8 cellular contexts compared by ENCODE assay signal in genomic region chr18:76450912-76451421, GRCh38. TPM values are rescaled to one million over a fixed set of nuclear protein-coding genes. Genes with fewer than 3 reads are reported as not detected.
A peak's percentile ranks its signal among the peaks of the same experiment; 100 is the strongest.
DNase-seq lines count a peak whose midpoint lies in the region; ATAC-seq, FAIRE-seq and TF ChIP-seq lines count a peak whose summit lies in the region.

No MANE protein-coding gene starts in this region.

- H3K9me3 ChIP-seq in SK-N-MC (ENCODE audit: low read depth, low read length): no peaks in the 10 kb centered on the region
- H3K9me3 ChIP-seq in H1 (ENCODE audit: insufficient read depth in 2 of 2, low read depth in 1 of 2, low read length in 1 of 2): no peaks in the 10 kb centered on the region

- H3K56ac ChIP-seq in H1 (replicated peaks; ENCODE audit: insufficient read length, low read depth, low read length): no peak overlapping the region

- H3K9ac ChIP-seq in SK-N-MC (ENCODE audit: insufficient read length): peak overlapping the region; percentile 81
- H3K9ac ChIP-seq in H1 (replicated peaks in 1 of 4; ENCODE audit: extremely low read depth in 1 of 4, low read depth in 3 of 4, low read length in 3 of 4): peak overlapping the region in 3 of 4 experiments; percentile 5 to 35 (median 28); a peak in 3 of 7 replicates

- TF ChIP-seq CTCF in Calu3 (IDR thresholded peaks at IDR 0.05; ENCODE audit: unreplicated experiment) (no peak), H1 (IDR thresholded peaks at IDR 0.05; ENCODE audit: control extremely low read depth in 1 of 3, insufficient read depth in 1 of 3, low read depth in 1 of 3, low read length in 3 of 3) (no peak)

- DNase-seq in Calu3 (peak; percentile 37), HCEC 1CT (peak; percentile 67), SK-N-MC (ENCODE audit: low read depth, low spot score) (peak; percentile 32), H1 (ENCODE audit: low read depth in 1 of 2, low spot score in 2 of 2) (peak in 1 of 2 experiments; percentile 52), lung microvascular endothelial cell (ENCODE audit: low read depth in 2 of 2) (peak; percentile 58 to 71), superior temporal gyrus (ENCODE audit: extremely low spot score) (peak; percentile 60), AML-193 (lab: John Stamatoyannopoulos, UW) (no peak)

- H2BK5ac ChIP-seq in H1 (ENCODE audit: low read depth, low read length): peak overlapping the region; percentile 71

- H3K4ac ChIP-seq in H1 (replicated peaks; ENCODE audit: insufficient read length, low read depth, low read length): peak overlapping the region; percentile 4

- no peak overlapping the region for H3K23ac ChIP-seq in H1 (ENCODE audit: insufficient read length)

- no peak for TF ChIP-seq RAD21 in H1 (IDR thresholded peaks at IDR 0.05 in 1 of 2, conservative IDR thresholded peaks at IDR 0.05 in 1 of 2; ENCODE audit: low read depth in 2 of 2, low read length in 2 of 2)

- H3K4me3 ChIP-seq in SK-N-MC (peak overlapping the region; percentile 83), H1 (ENCODE audit: extremely low read depth in 1 of 4, insufficient read depth in 2 of 4, low read depth in 3 of 4, low read length in 4 of 4) (peak overlapping the region; percentile 40 to 62 (median 54); a peak in 7 of 8 replicates)

- peaks cover 13% of the 10 kb centered on the region for H3K23me2 ChIP-seq in H1 (ENCODE audit: low read depth, low read length)

- 3% methylated on average over 25 of the region's 25 CpGs; no CpG with 5 or more reads in 1 of the 2 experiments for WGBS in H1 (ENCODE audit: extremely low coverage in 1 of 2, insufficient coverage in 1 of 2, insufficient read length in 1 of 2, insufficient replicate concordance in 2 of 2, low coverage in 1 of 2, low lambda C conversion rate in 2 of 2, missing lambda C conversion rate in 1 of 2), 2 experiments

- no TSS peak for BruUV-seq in Calu3 (replicated peaks; lab: Mats Ljungman, UMichigan)

- no peak for TF ChIP-seq EP300 in H1 (IDR thresholded peaks at IDR 0.05; ENCODE audit: borderline replicate concordance in 1 of 2, low read depth in 2 of 2, low read length in 2 of 2)

- H3K79me1 ChIP-seq in H1 (ENCODE audit: low read depth, low read length): peaks cover 3% of the 10 kb centered on the region

- H3K36me3 ChIP-seq in SK-N-MC (ENCODE audit: insufficient read depth, low read length) (no peaks in the 10 kb centered on the region), H1 (ENCODE audit: control insufficient read depth in 2 of 4, insufficient read depth in 4 of 4, low read length in 3 of 4) (no peaks in the 10 kb centered on the region)

- peaks cover 7 to 10% of the 10 kb centered on the region in 2 experiments for H4K20me1 ChIP-seq in H1 (replicated peaks in 1 of 2; ENCODE audit: control insufficient read depth in 1 of 2, insufficient read depth in 2 of 2, low read length in 2 of 2)

- peak overlapping the region; percentile 21; the same call in 1 of the 2 replicates for H2AFZ ChIP-seq in H1 (ENCODE audit: low read length)

- H2BK12ac ChIP-seq in H1 (ENCODE audit: low read depth, low read length): 0 out of 2 replicates have a peak overlapping the region, but pooled peaks have one; percentile 63

- H3K27me3 Mint-ChIP-seq in Calu3 (ENCODE audit: unreplicated experiment): no peaks in the 10 kb centered on the region

- peak overlapping the region; percentile 50 for H3K27ac Mint-ChIP-seq in Calu3 (ENCODE audit: unreplicated experiment)

- CTCF ChIA-PET in Calu3 (lab: Charles Lee): interaction anchor here (0.6 to 0.7 kb wide), 3 partner anchors 12 to 269 kb away, joined by 3 to 10 read pairs (median 4); no protein-coding TSS in a partner anchor
- CTCF ChIA-PET in H1 (lab: Charles Lee; ENCODE audit: partially characterized antibody): interaction anchor here (0.7 to 3.0 kb wide), 11 partner anchors 9 to 207 kb away, joined by 3 to 8 read pairs (median 5); no protein-coding TSS in a partner anchor

- H3K79me2 ChIP-seq in H1 (ENCODE audit: control insufficient read depth in 1 of 2, insufficient read depth in 2 of 2, low read length in 2 of 2): peaks cover 0 to 32% of the 10 kb centered on the region in 2 experiments; a peak in 1 of 4 replicates

- no peak overlapping the region for H2BK120ac ChIP-seq in H1 (replicated peaks; ENCODE audit: low read depth, low read length)

- no peaks in the 10 kb centered on the region for H3K9me3 Mint-ChIP-seq in Calu3 (ENCODE audit: low read depth, unreplicated experiment)

- H3K4me1 Mint-ChIP-seq in Calu3 (ENCODE audit: low read depth, unreplicated experiment): peaks cover 78% of the 10 kb centered on the region

- H3K36me3 Mint-ChIP-seq in Calu3 (ENCODE audit: insufficient read depth, unreplicated experiment): peaks cover 11% of the 10 kb centered on the region

- H2AK5ac ChIP-seq in H1 (ENCODE audit: low read depth, low read length): no peak overlapping the region

- no peak for ATAC-seq in GM21515 (IDR thresholded peaks at IDR 0.05; ENCODE audit: unreplicated experiment)

- TF ChIP-seq POLR2A in H1 (IDR thresholded peaks at IDR 0.05; ENCODE audit: control extremely low read depth in 1 of 2, low read depth in 2 of 2, low read length in 2 of 2): no peak

- H3K4me2 ChIP-seq in H1 (ENCODE audit: insufficient read depth in 1 of 2, low read depth in 2 of 2, low read length in 2 of 2): peak overlapping the region; percentile 91 to 92

- H3K27me3 ChIP-seq in H1 (replicated peaks in 1 of 4; ENCODE audit: control insufficient read depth in 3 of 4, extremely low read depth in 1 of 4, insufficient read depth in 3 of 4, low read length in 3 of 4): peaks cover 0 to 22% (median 15%) of the 10 kb centered on the region in 4 experiments; a peak in 5 of 7 replicates

- no peak overlapping the region for H4K5ac ChIP-seq in H1 (ENCODE audit: insufficient read length, low read depth, low read length)

- peak overlapping the region; percentile 77 for H3K4me3 Mint-ChIP-seq in Calu3 (ENCODE audit: low read depth, unreplicated experiment)

- no peak overlapping the region for H3K14ac ChIP-seq in H1 (ENCODE audit: insufficient read length)

- H3K4me1 ChIP-seq in H1 (replicated peaks in 1 of 4; ENCODE audit: control insufficient read depth in 3 of 4, insufficient read depth in 4 of 4, low read length in 3 of 4): peaks cover 8 to 20% (median 17%) of the 10 kb centered on the region in 4 experiments

- no peak overlapping the region for H2BK20ac ChIP-seq in H1 (ENCODE audit: low read length)

- H4K8ac ChIP-seq in H1 (ENCODE audit: extremely low read depth, insufficient read depth, low read length): no peak overlapping the region

- no peak for FAIRE-seq in H1 (lab: Jason Lieb, UNC)

- intact Hi-C loops in Calu3 (cut with micrococcal nuclease; ENCODE audit: unreplicated experiment): loop anchor here (2.0 to 5.0 kb wide), 2 partner anchors 26 to 41 kb away; no protein-coding TSS in a partner anchor

- H2BK15ac ChIP-seq in H1 (ENCODE audit: low read length): 0 out of 2 replicates have a peak overlapping the region, but pooled peaks have one; percentile 34

- no peak overlapping the region for H4K91ac ChIP-seq in H1 (replicated peaks; ENCODE audit: insufficient read length, low read length)

- peak overlapping the region; percentile 94 for H3K27ac ChIP-seq in SK-N-MC
- no peak overlapping the region for H3K27ac ChIP-seq in H1 (ENCODE audit: low read depth, low read length)

- peak overlapping the region; percentile 73 for H3K18ac ChIP-seq in H1 (ENCODE audit: extremely low read depth, low read length)

- POLR2A ChIA-PET in H1 (lab: Charles Lee; ENCODE audit: partially characterized antibody): interaction anchor here (0.7 to 1.3 kb wide), 2 partner anchors 37 to 42 kb away, joined by 3 to 4 read pairs; no protein-coding TSS in a partner anchor

TF ChIP-seq in H1, 55 proteins besides CTCF, POLR2A, EP300 and RAD21:
- TF ChIP-seq SUZ12 (IDR thresholded peaks at IDR 0.05; ENCODE audit: low read length): peak; percentile 15; the same call in 1 of the 2 replicates
- no peak for TF ChIP-seq ATF3 (IDR thresholded peaks at IDR 0.05; ENCODE audit: insufficient read depth, low read depth, low read length)
- TF ChIP-seq CHD1 (IDR thresholded peaks at IDR 0.05; ENCODE audit: low read depth, low read length): no peak
- TF ChIP-seq ASH2L (IDR thresholded peaks at IDR 0.05; ENCODE audit: low read length): peak; percentile 19
- no peak for TF ChIP-seq TBP (IDR thresholded peaks at IDR 0.05; ENCODE audit: low read depth, low read length)
TF ChIP-seq in H1: peak in this region for 2.

RNA-seq across cellular contexts. Expression of gene ZNF516, which starts 44.1 kb away (rescaled TPM):
- total RNA-seq in Calu3 (2022) (41.6 and 44.2 TPM in 2 replicates), lung microvascular endothelial cell (9.8 and 12.7 TPM in 2 replicates)
- 16.5 and 17.0 TPM in 2 replicates for total RNA-seq in H1 (2021; fragmentation: NEBNext Ultra II Directional; extraction: Animal tissue kit (Norgen Biotek cat#: 25700))
- 7.3 and 9.2 TPM in 2 replicates for polyA plus RNA-seq in H1 (2011; rRNA removed)
- 9.3 TPM for polyA plus RNA-seq in H1 (2011; cell fraction: cytosol; rRNA removed)
- polyA plus RNA-seq in H1 (2011; cell fraction: nucleus; rRNA removed): 15.7 TPM
- polyA plus RNA-seq in H1 (2012, experiment 1 of 2): 8.0 to 13.2 TPM (median 9.8 TPM) in 4 replicates
- 3.3 TPM for polyA plus RNA-seq in H1 (2012, experiment 2 of 2)
- polyA plus RNA-seq in H1 (2013, experiment 1 of 2): 4.8 TPM
- 4.1 TPM for polyA plus RNA-seq in H1 (2013, experiment 2 of 2)
- polyA minus RNA-seq in H1 (2011; rRNA and poly(A)+ RNA removed): 13.4 and 18.4 TPM in 2 replicates
- 14.1 TPM for polyA minus RNA-seq in H1 (2011; cell fraction: cytosol; rRNA and poly(A)+ RNA removed)
- 25.4 TPM for polyA minus RNA-seq in H1 (2011; cell fraction: nucleus; rRNA and poly(A)+ RNA removed)

Comparison
In these comparisons a context has a peak if more than half of its experiments do, and no peak if none do; other contexts are left out.
1. DNase-seq: peak in Calu3 (single experiment), HCEC 1CT (single experiment), SK-N-MC (single experiment), lung microvascular endothelial cell (2 of 2) and superior temporal gyrus (single experiment); none in AML-193 (0 of 2).